Comparison of ENCODE assay signal across 19 cellular contexts in the genomic region with DNA sequence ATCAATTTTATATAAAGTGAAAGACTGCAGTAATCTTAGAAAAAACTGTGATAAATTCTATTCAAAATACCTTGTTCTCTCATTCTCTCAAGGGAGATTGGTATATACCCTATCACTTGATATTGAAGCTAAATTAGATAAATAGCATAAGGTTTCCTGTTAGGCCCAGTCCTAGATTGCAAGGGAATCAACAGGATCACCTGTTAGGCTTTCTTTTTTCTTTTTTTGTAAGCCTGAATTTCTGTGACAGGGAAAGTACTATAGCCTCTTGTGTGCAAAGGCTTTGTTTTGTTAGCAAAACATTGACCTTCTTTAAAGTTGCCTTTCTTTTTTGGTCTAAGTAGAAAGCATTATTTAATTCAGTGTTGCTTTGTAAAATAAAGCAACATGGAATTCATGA.
DNase-seq lines count a peak whose midpoint lies in the region; ATAC-seq, FAIRE-seq and TF ChIP-seq lines count a peak whose summit lies in the region.
"Had no signal": no experiment of that assay in that cellular context is flagged by ENCODE, and none has a peak within 500 bp of the region (broad histone marks: within the 10 kb centered on the region; RNA-seq: fewer than 3 reads in every experiment).

No MANE protein-coding gene starts in this region.

- in situ Hi-C loops in HepG2 (cut with HindIII; ENCODE audit: extremely low pct_ligation_motif_present, low pct_unique_long_range_greater_than_20kb) (no loop called here), ACHN (cut with HindIII; ENCODE audit: low pct_ligation_motif_present, low pct_unique_long_range_greater_than_20kb, low sequenced_read_pairs) (no loop called here)

- DNase-seq in activated CD4-positive, alpha-beta T cell treated with anti-CD3 and anti-CD28 coated beads for 36 hours: no peak
- no peak for DNase-seq in activated CD4-positive, alpha-beta T cell treated with anti-CD3 and anti-CD28 coated beads for 1 hour
- DNase-seq in Jurkat, Clone E6-1 (ENCODE audit: low read depth, low spot score): no peak
- DNase-seq in T-cell (no peak), HepG2 (ENCODE audit: low spot score) (no peak), ACHN (no peak), AG08395 (ENCODE audit: low spot score) (no peak)
- DNase-seq: Caco-2, DMS153, IMR-90, NCI-H1417, NCI-H1930, NCI-H2171 treated with DMSO at 0.1 percent for 48 hours, NCI-H748 treated with DMSO at 0.1 percent for 48 hours had no signal

- CTCF ChIA-PET in activated CD4-positive, alpha-beta T cell treated with anti-CD3 and anti-CD28 coated beads for 36 hours (lab: Charles Lee): interaction anchor here (0.8 kb wide), 1 partner anchor 31 kb away, joined by 3 read pairs; no protein-coding TSS in a partner anchor
- CTCF ChIA-PET in T-cell (lab: Charles Lee): interaction anchor here in 1 of 2 donors (1.8 kb wide), 1 partner anchor 31 kb away, joined by 9 read pairs; a partner anchor contains a TSS
- CTCF ChIA-PET in HepG2 (lab: Yijun Ruan, JAX; ENCODE audit: low intra/inter-chr PET ratio, low total read pairs): no interaction called here

- no peak for TF ChIP-seq CTCF in neutrophil (IDR thresholded peaks at IDR 0.05)
- TF ChIP-seq CTCF in HepG2 (CRISPR knock-in tag; IDR thresholded peaks at IDR 0.05): no peak

- peaks cover 50% of the 10 kb centered on the region for H3K79me2 ChIP-seq in HepG2 (ENCODE audit: insufficient read depth, low read length)

- H3K36me3 ChIP-seq in neutrophil: no peaks in the 10 kb centered on the region
- H3K36me3 ChIP-seq in HepG2 (replicated peaks in 1 of 2; ENCODE audit: control insufficient read depth in 1 of 2, insufficient read depth in 2 of 2, low read length in 2 of 2): no peaks in the 10 kb centered on the region

- H3K36me3 Mint-ChIP-seq in activated CD4-positive, alpha-beta T cell treated with anti-CD3 and anti-CD28 coated beads for 36 hours (ENCODE audit: low read depth): peaks cover 12% of the 10 kb centered on the region
- H3K36me3 Mint-ChIP-seq in T-cell: peaks cover 22% of the 10 kb centered on the region

- POLR2A ChIA-PET in activated CD4-positive, alpha-beta T cell treated with anti-CD3 and anti-CD28 coated beads for 36 hours (lab: Charles Lee): interaction anchor here (0.7 kb wide), 1 partner anchor 31 kb away, joined by 11 read pairs; a partner anchor contains a TSS
- POLR2A ChIA-PET in T-cell (lab: Charles Lee) (interaction anchor here in 1 of 2 donors (0.7 kb wide), 1 partner anchor 78 kb away, joined by 7 read pairs; no protein-coding TSS in a partner anchor), HepG2 (lab: Yijun Ruan, JAX) (no interaction called here)

- no TSS peak for BruUV-seq in HepG2 (replicated peaks; lab: Mats Ljungman, UMichigan)

- no peak overlapping the region for H3K4me3 Mint-ChIP-seq in activated CD4-positive, alpha-beta T cell treated with anti-CD3 and anti-CD28 coated beads for 36 hours
- peak overlapping the region in 1 of 3 donors; percentile 35 for H3K4me3 Mint-ChIP-seq in T-cell
- H3K4me3 Mint-ChIP-seq: HFFc6 had no signal

- no peaks in the 10 kb centered on the region for H4K20me1 ChIP-seq in HepG2 (ENCODE audit: insufficient read depth, low read length)

- no peak for FAIRE-seq in HepG2 (lab: Jason Lieb, UNC)

- TF ChIP-seq EP300 in HepG2 (IDR thresholded peaks at IDR 0.05; ENCODE audit: low read depth in 2 of 2, low read length in 2 of 2): no peak
- TF ChIP-seq EP300 in HepG2 (CRISPR knock-in tag; IDR thresholded peaks at IDR 0.05; ENCODE audit: borderline replicate concordance): no peak

- peaks cover 66 to 67% of the 10 kb centered on the region in 2 experiments for H3K4me1 ChIP-seq in neutrophil (ENCODE audit: control insufficient read depth in 1 of 2, insufficient read depth in 1 of 2, low read depth in 1 of 2, low read length in 1 of 2)
- peaks cover 14% of the 10 kb centered on the region for H3K4me1 ChIP-seq in HepG2 (ENCODE audit: insufficient read depth, low read length)
- H3K4me1 ChIP-seq: Caco-2 had no signal

- no peak overlapping the region for H2AFZ ChIP-seq in HepG2 (ENCODE audit: low read length)

- H3K27me3 ChIP-seq in neutrophil: no peaks in the 10 kb centered on the region
- H3K27me3 ChIP-seq in HepG2 (ENCODE audit: control insufficient read depth in 1 of 2, insufficient read depth in 2 of 2, low read length in 2 of 2): no peaks in the 10 kb centered on the region

- H3K27ac ChIP-seq in neutrophil (peak overlapping the region; percentile 65), HepG2 (ENCODE audit: extremely low read length, insufficient read depth, low read length) (no peak overlapping the region)
- H3K27ac ChIP-seq: 22Rv1, C4-2B had no signal

- no peaks in the 10 kb centered on the region for H3K9me3 Mint-ChIP-seq in activated CD4-positive, alpha-beta T cell treated with anti-CD3 and anti-CD28 coated beads for 36 hours (ENCODE audit: low read depth)
- H3K9me3 Mint-ChIP-seq in T-cell: no peaks in the 10 kb centered on the region
- H3K9me3 Mint-ChIP-seq: HFFc6 had no signal

- no peak overlapping the region for H3K4me2 ChIP-seq in HepG2 (ENCODE audit: low read depth, low read length)

- H3K27me3 Mint-ChIP-seq in activated CD4-positive, alpha-beta T cell treated with anti-CD3 and anti-CD28 coated beads for 36 hours: no peaks in the 10 kb centered on the region
- H3K27me3 Mint-ChIP-seq in T-cell: no peaks in the 10 kb centered on the region

- H3K4me3 ChIP-seq in Jurkat, Clone E6-1 (ENCODE audit: low read length): peak overlapping the region; percentile 36
- H3K4me3 ChIP-seq in neutrophil (ENCODE audit: low read depth in 1 of 2, low read length in 1 of 2): no peak overlapping the region
- no peak overlapping the region for H3K4me3 ChIP-seq in HepG2 (replicated peaks in 1 of 3; ENCODE audit: insufficient read depth in 1 of 3, low read depth in 2 of 3, low read length in 3 of 3)

- H3K9me3 ChIP-seq in neutrophil (no peaks in the 10 kb centered on the region), HepG2 (ENCODE audit: low read length) (no peaks in the 10 kb centered on the region)
- H3K9me3 ChIP-seq: Caco-2 had no signal

- H3K4me1 Mint-ChIP-seq in activated CD4-positive, alpha-beta T cell treated with anti-CD3 and anti-CD28 coated beads for 36 hours: peaks cover 85% of the 10 kb centered on the region
- H3K4me1 Mint-ChIP-seq in T-cell: peaks cover 88 to 95% (median 88%) of the 10 kb centered on the region in 3 donors

- no peak for TF ChIP-seq RAD21 in HepG2 (CRISPR knock-in tag; IDR thresholded peaks at IDR 0.05)

- no peak for TF ChIP-seq POLR2A in HepG2 (IDR thresholded peaks at IDR 0.05; ENCODE audit: insufficient read depth in 1 of 2, low read depth in 2 of 2, low read length in 2 of 2)

- no peak overlapping the region for H3K9ac ChIP-seq in HepG2 (ENCODE audit: insufficient read depth, low read depth, low read length)

- intact Hi-C loops in activated CD4-positive, alpha-beta T cell treated with anti-CD3 and anti-CD28 coated beads for 36 hours (cut with DNase I, micrococcal nuclease): loop anchor here in 1 of 2 experiments (1.0 kb wide), 1 partner anchor 11 kb away; no protein-coding TSS in a partner anchor
- intact Hi-C loops in HepG2 (cut with micrococcal nuclease; ENCODE audit: unreplicated experiment): no loop called here

- no peak for ATAC-seq in activated CD4-positive, alpha-beta T cell treated with anti-CD3 and anti-CD28 coated beads for 36 hours
- ATAC-seq in T-cell (replicated peaks in 1 of 4): no peak
- no peak for ATAC-seq in HepG2
- ATAC-seq: Right ventricle myocardium inferior had no signal

- H3K27ac Mint-ChIP-seq in activated CD4-positive, alpha-beta T cell treated with anti-CD3 and anti-CD28 coated beads for 36 hours: peak overlapping the region; percentile 21
- H3K27ac Mint-ChIP-seq in T-cell: peak overlapping the region; percentile 34 to 56
- H3K27ac Mint-ChIP-seq: HFFc6 had no signal

TF ChIP-seq in HepG2, 621 proteins besides CTCF, POLR2A, EP300 and RAD21:
- TF ChIP-seq MAZ (IDR thresholded peaks at IDR 0.05; ENCODE audit: borderline replicate concordance, low read depth, low read length) (no peak), MAZ (CRISPR knock-in tag; IDR thresholded peaks at IDR 0.05; ENCODE audit: low read depth) (no peak), POGZ (CRISPR knock-in tag; IDR thresholded peaks at IDR 0.05) (no peak), BRCA1 (CRISPR knock-in tag; IDR thresholded peaks at IDR 0.05) (no peak)
- TF ChIP-seq, protein P1, sequence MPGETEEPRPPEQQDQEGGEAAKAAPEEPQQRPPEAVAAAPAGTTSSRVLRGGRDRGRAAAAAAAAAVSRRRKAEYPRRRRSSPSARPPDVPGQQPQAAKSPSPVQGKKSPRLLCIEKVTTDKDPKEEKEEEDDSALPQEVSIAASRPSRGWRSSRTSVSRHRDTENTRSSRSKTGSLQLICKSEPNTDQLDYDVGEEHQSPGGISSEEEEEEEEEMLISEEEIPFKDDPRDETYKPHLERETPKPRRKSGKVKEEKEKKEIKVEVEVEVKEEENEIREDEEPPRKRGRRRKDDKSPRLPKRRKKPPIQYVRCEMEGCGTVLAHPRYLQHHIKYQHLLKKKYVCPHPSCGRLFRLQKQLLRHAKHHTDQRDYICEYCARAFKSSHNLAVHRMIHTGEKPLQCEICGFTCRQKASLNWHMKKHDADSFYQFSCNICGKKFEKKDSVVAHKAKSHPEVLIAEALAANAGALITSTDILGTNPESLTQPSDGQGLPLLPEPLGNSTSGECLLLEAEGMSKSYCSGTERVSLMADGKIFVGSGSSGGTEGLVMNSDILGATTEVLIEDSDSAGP (CRISPR knock-in tag; IDR thresholded peaks at IDR 0.05; ENCODE audit: borderline replicate concordance): no peak
